ENCODE assay signal across 13 cellular contexts in genomic region chr10:56537984-56538383, GRCh38.
A peak's percentile ranks its signal among the peaks of the same experiment; 100 is the strongest.
DNase-seq lines count a peak whose midpoint lies in the region; ATAC-seq lines count a peak whose summit lies in the region.
"Had no signal": no experiment of that assay in that cellular context is flagged by ENCODE, and none has a peak within 500 bp of the region (broad histone marks: within the 10 kb centered on the region; RNA-seq: fewer than 3 reads in every experiment).

No MANE protein-coding gene starts in this region.

- in situ Hi-C loops in ACHN (cut with HindIII; ENCODE audit: low pct_ligation_motif_present, low pct_unique_long_range_greater_than_20kb, low sequenced_read_pairs) = no loop called here

- DNase-seq in ACHN (peak; percentile 96), HS-5 (ENCODE audit: low read depth) (peak; percentile 88), amniotic epithelial cell (ENCODE audit: low read depth) (peak; percentile 70), iPS-NIHi11 (ENCODE audit: low spot score) (peak; percentile 20), NCI-H1048 (lab: John Stamatoyannopoulos, UW) (no peak), Kasumi-1 (lab: John Stamatoyannopoulos, UW) (no peak)
- DNase-seq: activated CD4-positive, alpha-beta memory T cell treated with anti-CD3 and anti-CD28 coated beads for 36 hours; NCI-H345; pancreas; stimulated activated CD4-positive, alpha-beta T cell treated with anti-CD3 and anti-CD28 coated beads, Interleukin-4, amount 100 ng/mL, for 4 hours; T-cell had no signal

- ATAC-seq in HG02642 (IDR thresholded peaks at IDR 0.05; ENCODE audit: poor library complexity, unreplicated experiment) = no peak
- no peak for ATAC-seq in HG02588 (IDR thresholded peaks at IDR 0.05; ENCODE audit: unreplicated experiment)
- ATAC-seq: T-cell had no signal

Comparison
In these comparisons a context has a peak if more than half of its experiments do, and no peak if none do; other contexts are left out.
1. DNase-seq: peak in ACHN (single experiment), HS-5 (single experiment), amniotic epithelial cell (single experiment) and iPS-NIHi11 (single experiment); none in NCI-H1048 (single experiment) and Kasumi-1 (0 of 2).